In the genomic region with DNA sequence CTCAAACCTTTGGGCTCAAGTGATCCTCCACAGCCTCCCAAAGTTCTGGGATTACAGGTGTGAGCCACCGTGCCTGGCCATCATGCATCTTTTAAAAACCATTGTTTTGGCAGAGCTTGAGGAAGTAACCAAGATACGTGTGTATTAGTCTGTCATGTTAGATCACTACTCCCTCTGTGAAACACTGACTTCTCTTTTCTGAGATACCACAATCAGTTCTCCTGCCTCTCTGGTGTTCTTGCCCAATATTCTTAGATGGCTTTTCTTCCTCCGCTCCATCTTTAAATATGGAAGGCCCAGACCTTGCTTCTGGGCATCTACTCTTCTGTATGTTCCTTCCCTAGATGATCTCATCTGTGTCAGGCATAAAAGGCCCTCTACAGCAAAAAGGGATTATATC, we compare ENCODE assay signal across 19 cellular contexts. TPM values are rescaled to one million over a fixed set of nuclear protein-coding genes. Genes with fewer than 3 reads are reported as not detected.
"Had no signal": no experiment of that assay in that cellular context is flagged by ENCODE, and none has a peak within 500 bp of the region (broad histone marks: within the 10 kb centered on the region; RNA-seq: fewer than 3 reads in every experiment).

No MANE protein-coding gene starts in this region.

- ATAC-seq: activated T-cell treated with anti-CD3 and anti-CD28 coated beads, Interleukin-2, amount 50 U/mL, for 72 hours; left lobe of liver; stimulated activated effector memory CD8-positive, alpha-beta T cell treated with anti-CD3 and anti-CD28 coated beads, Interleukin-12 subunit alpha, Interleukin-12 subunit beta, amount 100 ng/mL, for 72 hours had no signal

- H3K9me3 Mint-ChIP-seq: activated naive CD4-positive, alpha-beta T cell treated with anti-CD3 and anti-CD28 coated beads, Interleukin-2, amount 50 U/mL, for 24 hours; activated T-cell treated with anti-CD3 and anti-CD28 coated beads, Interleukin-2, amount 50 U/mL, for 72 hours; central memory CD8-positive, alpha-beta T cell; stimulated activated effector memory CD8-positive, alpha-beta T cell treated with anti-CD3 and anti-CD28 coated beads, Interleukin-12 subunit alpha, Interleukin-12 subunit beta, amount 100 ng/mL, for 72 hours had no signal

- H3K4me1 Mint-ChIP-seq: activated naive CD4-positive, alpha-beta T cell treated with anti-CD3 and anti-CD28 coated beads, Interleukin-2, amount 50 U/mL, for 24 hours; central memory CD8-positive, alpha-beta T cell; nephron; stimulated activated effector memory CD8-positive, alpha-beta T cell treated with anti-CD3 and anti-CD28 coated beads, Interleukin-12 subunit alpha, Interleukin-12 subunit beta, amount 100 ng/mL, for 72 hours had no signal

- H3K4me3 Mint-ChIP-seq: activated naive CD4-positive, alpha-beta T cell treated with anti-CD3 and anti-CD28 coated beads, Interleukin-2, amount 50 U/mL, for 24 hours; activated T-cell treated with anti-CD3 and anti-CD28 coated beads, Interleukin-2, amount 50 U/mL, for 72 hours; central memory CD8-positive, alpha-beta T cell; nephron; stimulated activated effector memory CD8-positive, alpha-beta T cell treated with anti-CD3 and anti-CD28 coated beads, Interleukin-12 subunit alpha, Interleukin-12 subunit beta, amount 100 ng/mL, for 72 hours had no signal

- H3K27me3 ChIP-seq: ascending aorta, colonic mucosa, sigmoid colon, upper lobe of left lung had no signal

- H3K27ac ChIP-seq: ascending aorta, colonic mucosa, sigmoid colon, thoracic aorta, upper lobe of left lung, WERI-Rb-1 had no signal

- H3K36me3 Mint-ChIP-seq: activated naive CD4-positive, alpha-beta T cell treated with anti-CD3 and anti-CD28 coated beads, Interleukin-2, amount 50 U/mL, for 24 hours; stimulated activated effector memory CD8-positive, alpha-beta T cell treated with anti-CD3 and anti-CD28 coated beads, Interleukin-12 subunit alpha, Interleukin-12 subunit beta, amount 100 ng/mL, for 72 hours had no signal

- H3K27ac Mint-ChIP-seq: activated naive CD4-positive, alpha-beta T cell treated with anti-CD3 and anti-CD28 coated beads, Interleukin-2, amount 50 U/mL, for 24 hours; activated T-cell treated with anti-CD3 and anti-CD28 coated beads, Interleukin-2, amount 50 U/mL, for 72 hours; nephron; stimulated activated effector memory CD8-positive, alpha-beta T cell treated with anti-CD3 and anti-CD28 coated beads, Interleukin-12 subunit alpha, Interleukin-12 subunit beta, amount 100 ng/mL, for 72 hours had no signal

- H3K9me3 ChIP-seq: ascending aorta, colonic mucosa, sigmoid colon, thoracic aorta, upper lobe of left lung had no signal

- DNase-seq: activated CD4-positive, alpha-beta T cell treated with anti-CD3 and anti-CD28 coated beads for 1 hour; activated CD4-positive, alpha-beta T cell treated with anti-CD3 and anti-CD28 coated beads, Interleukin-2, amount 50 U/mL, for 4 hours; activated effector memory CD4-positive, alpha-beta T cell treated with anti-CD3 and anti-CD28 coated beads, Interleukin-2, amount 50 U/mL, for 16 hours; activated T-cell treated with anti-CD3 and anti-CD28 coated beads, Interleukin-2, amount 50 U/mL, for 72 hours; colonic mucosa; hypothalamus; islet precursor cell; sigmoid colon; stimulated activated CD4-positive, alpha-beta T cell treated with anti-CD3 and anti-CD28 coated beads, Interleukin-4, amount 100 ng/mL, for 24 hours; T-helper 9 cell; upper lobe of left lung; WERI-Rb-1 had no signal

- H3K27me3 Mint-ChIP-seq: activated naive CD4-positive, alpha-beta T cell treated with anti-CD3 and anti-CD28 coated beads, Interleukin-2, amount 50 U/mL, for 24 hours; central memory CD8-positive, alpha-beta T cell had no signal

RNA-seq across cellular contexts. Expression of a gene that starts 36.7 kb away (rescaled TPM):
- total RNA-seq: ascending aorta had no signal
